ENCODE assay signal across 26 cellular contexts in genomic region chr3:127307918-127308317, GRCh38.
"Had no signal": no experiment of that assay in that cellular context is flagged by ENCODE, and none has a peak within 500 bp of the region (broad histone marks: within the 10 kb centered on the region; RNA-seq: fewer than 3 reads in every experiment).

No MANE protein-coding gene starts in this region.

- DNase-seq: activated B cell treated with CpG ODN at 0.5 μM for 24 hours; activated CD4-positive, alpha-beta T cell treated with anti-CD3 and anti-CD28 coated beads for 1 hour; activated CD4-positive, alpha-beta T cell treated with anti-CD3 and anti-CD28 coated beads, Interleukin-2, amount 10 ng/mL, durations not matched to agents 24 days and 14 days; activated CD4-positive, alpha-beta T cell treated with anti-CD3 and anti-CD28 coated beads, Interleukin-2, amount 50 U/mL, for 48 hours; activated CD8-positive, alpha-beta memory T cell treated with anti-CD3 and anti-CD28 coated beads, Interleukin-2, amount 10 ng/mL, durations not matched to agents 7 days and 5 days; activated effector memory CD4-positive, alpha-beta T cell treated with anti-CD3 and anti-CD28 coated beads, Interleukin-2, amount 50 U/mL, for 16 hours; activated naive CD4-positive, alpha-beta T cell treated with Interleukin-2 at 50 U/mL for 16 hours; activated naive CD8-positive, alpha-beta T cell treated with anti-CD3 and anti-CD28 coated beads, Interleukin-2, amount 50 U/mL, for 24 hours; activated T-cell treated with anti-CD3 and anti-CD28 coated beads, Interleukin-2, amount 50 U/mL, for 24 hours; amniotic stem cell; Karpas-422; MM.1S; NCI-H1092; NCI-H1417; NCI-H2029; NCI-H345; NCI-H510A treated with DMSO at 0.1 percent for 48 hours; NCI-H69; NK-92 treated with Interleukin-12 subunit alpha and Interleukin-12 subunit beta, amount 100 ng/mL, for 24 hours; SK-N-SH; T-helper 17 cell; T-helper 9 cell had no signal

- H3K27me3 ChIP-seq: ascending aorta, body of pancreas had no signal

- H3K4me2 ChIP-seq: SK-N-SH had no signal

- H3K9ac ChIP-seq: SK-N-SH had no signal

- H3K4me1 ChIP-seq: ascending aorta had no signal

- H3K27ac ChIP-seq: ascending aorta, body of pancreas had no signal

- H3K4me3 ChIP-seq: ascending aorta, body of pancreas, K562 had no signal

- H3K36me3 ChIP-seq: ascending aorta had no signal

- ATAC-seq: activated CD8-positive, alpha-beta memory T cell treated with anti-CD3 and anti-CD28 coated beads, Interleukin-2, amount 10 ng/mL, durations not matched to agents 7 days and 5 days; activated naive CD4-positive, alpha-beta T cell treated with anti-CD3 and anti-CD28 coated beads, Interleukin-2, amount 50 U/mL, for 72 hours; activated naive CD8-positive, alpha-beta T cell treated with anti-CD3 and anti-CD28 coated beads, Interleukin-2, amount 50 U/mL, for 24 hours; body of pancreas; K562; T-helper 17 cell had no signal

- H3K9me3 ChIP-seq: ascending aorta, body of pancreas, SK-N-SH had no signal
